ENCODE assay signal across 19 cellular contexts in genomic region chr4:138499627-138500026, GRCh38.
DNase-seq lines count a peak whose midpoint lies in the region; TF ChIP-seq lines count a peak whose summit lies in the region.
"Had no signal": no experiment of that assay in that cellular context is flagged by ENCODE, and none has a peak within 500 bp of the region (broad histone marks: within the 10 kb centered on the region; RNA-seq: fewer than 3 reads in every experiment).

No MANE protein-coding gene starts in this region.

- CTCF ChIA-PET in RWPE1 (lab: Yijun Ruan, JAX), result no interaction called here

- H3K9me3 ChIP-seq in OCI-LY3 (ENCODE audit: insufficient read depth, low read length), result peaks cover 13% of the 10 kb centered on the region; the same call in 1 of the 2 replicates
- H3K9me3 ChIP-seq in osteoblast (ENCODE audit: low read depth, low read length), result no peaks in the 10 kb centered on the region
- H3K9me3 ChIP-seq: BE2C, SJCRH30 had no signal

- no peaks in the 10 kb centered on the region for H3K79me1 ChIP-seq in mesendoderm (ENCODE audit: low read length)

- H4K20me1 ChIP-seq in OCI-LY3 (ENCODE audit: insufficient read depth, low read length) (no peaks in the 10 kb centered on the region), osteoblast (ENCODE audit: insufficient read depth, low read length) (no peaks in the 10 kb centered on the region)

- H3K4me1 ChIP-seq in OCI-LY3 (ENCODE audit: low read length), result 0 out of 2 replicates have a peak, but pooled peaks cover 6% of the 10 kb centered on the region
- H3K4me1 ChIP-seq in mesendoderm (ENCODE audit: control insufficient read depth, low read depth, low read length), result no peaks in the 10 kb centered on the region
- no peaks in the 10 kb centered on the region for H3K4me1 ChIP-seq in osteoblast (ENCODE audit: insufficient read depth, low read length)
- H3K4me1 ChIP-seq: BE2C, SJCRH30 had no signal

- WGBS in mesendoderm (ENCODE audit: extremely low coverage, insufficient coverage, low lambda C conversion rate), result no CpG with 5 or more reads among the region's 2 CpGs

- H3K9ac ChIP-seq in OCI-LY3 (ENCODE audit: low read length) (no peak overlapping the region), mesendoderm (ENCODE audit: low read length) (no peak overlapping the region)

- no peak overlapping the region for H2BK5ac ChIP-seq in mesendoderm (ENCODE audit: low read length)

- H3K4ac ChIP-seq in mesendoderm (ENCODE audit: low read depth, low read length), result no peak overlapping the region

- H3K27ac ChIP-seq in OCI-LY3 (ENCODE audit: low read length) (no peak overlapping the region), mesendoderm (ENCODE audit: low read depth, low read length) (no peak overlapping the region), osteoblast (ENCODE audit: low read depth, low read length) (no peak overlapping the region), RWPE1 (no peak overlapping the region)
- H3K27ac ChIP-seq: 22Rv1, SJCRH30 had no signal

- H3K56ac ChIP-seq in mesendoderm (ENCODE audit: low read length), result no peak overlapping the region

- no peak overlapping the region for H3K18ac ChIP-seq in mesendoderm (ENCODE audit: low read length)

- no peak overlapping the region for H2AFZ ChIP-seq in OCI-LY3 (ENCODE audit: low read depth, low read length)
- H2AFZ ChIP-seq in osteoblast (ENCODE audit: low read length), result no peak overlapping the region

- no peak overlapping the region for H2BK120ac ChIP-seq in mesendoderm (ENCODE audit: low read depth, low read length)

- DNase-seq in DMS53 (lab: John Stamatoyannopoulos, UW), result peak; percentile 52
- DNase-seq in DMS53 treated with DMSO at 0.1 percent for 48 hours (lab: John Stamatoyannopoulos, UW; ENCODE audit: unreplicated experiment), result no peak
- DNase-seq in Jurkat, Clone E6-1 (ENCODE audit: low read depth, low spot score), result peak; percentile 4
- DNase-seq in mesendoderm, result peak; percentile 10
- DNase-seq in osteoblast (ENCODE audit: insufficient read length, low spot score, missing footprints), result no peak
- no peak for DNase-seq in RWPE1 (ENCODE audit: low spot score)
- no peak for DNase-seq in AG08396 (ENCODE audit: low spot score)
- DNase-seq: BE2C; CD8-positive, alpha-beta T cell; IMR-90; NCI-H1417; NCI-H2081; NCI-H2227 treated with DMSO at 0.1 percent for 48 hours; NCI-H526; PC-3; SJCRH30; SW 1271 had no signal

- no peak overlapping the region for H4K5ac ChIP-seq in mesendoderm (ENCODE audit: low read length)

- no peak overlapping the region for H2BK15ac ChIP-seq in mesendoderm (replicated peaks; ENCODE audit: low read depth)

- H3K36me3 ChIP-seq in OCI-LY3 (replicated peaks; ENCODE audit: low read depth, low read length) (no peaks in the 10 kb centered on the region), mesendoderm (ENCODE audit: control insufficient read depth, insufficient read depth, low read length) (no peaks in the 10 kb centered on the region), osteoblast (ENCODE audit: insufficient read depth, low read length) (no peaks in the 10 kb centered on the region)
- H3K36me3 ChIP-seq: BE2C, SJCRH30 had no signal

- no peak overlapping the region for H4K8ac ChIP-seq in mesendoderm (ENCODE audit: low read depth, low read length)

- peak; percentile 29; the same call in 1 of the 2 replicates for TF ChIP-seq CTCF in OCI-LY3 (IDR thresholded peaks at IDR 0.05; ENCODE audit: low read depth, low read length)
- no peak for TF ChIP-seq CTCF in osteoblast (IDR thresholded peaks at IDR 0.05; ENCODE audit: extremely low read depth, low read depth, low read length)
- no peak for TF ChIP-seq CTCF in RWPE1 (conservative IDR thresholded peaks at IDR 0.05; ENCODE audit: low read depth)

- H3K27me3 ChIP-seq in OCI-LY3 (ENCODE audit: low read depth, low read length), result no peaks in the 10 kb centered on the region
- H3K27me3 ChIP-seq in mesendoderm (ENCODE audit: insufficient read depth, low read length, poor library complexity), result no peaks in the 10 kb centered on the region
- H3K27me3 ChIP-seq in osteoblast (ENCODE audit: insufficient read depth, low read length), result no peaks in the 10 kb centered on the region
- H3K27me3 ChIP-seq: BE2C, SJCRH30 had no signal

- POLR2A ChIA-PET in RWPE1 (lab: Yijun Ruan, JAX; ENCODE audit: low non-redundant PET), result no interaction called here

- H3K4me2 ChIP-seq in OCI-LY3 (ENCODE audit: low read length), result no peak overlapping the region
- H3K4me2 ChIP-seq in mesendoderm (ENCODE audit: low read length), result no peak overlapping the region
- H3K4me2 ChIP-seq in osteoblast (ENCODE audit: insufficient read depth, low read length), result no peak overlapping the region

- no peak overlapping the region for H3K23ac ChIP-seq in mesendoderm (ENCODE audit: low read length)

- H2AK5ac ChIP-seq in mesendoderm (ENCODE audit: low read length), result no peak overlapping the region

- no peak overlapping the region for H3K4me3 ChIP-seq in Jurkat, Clone E6-1 (ENCODE audit: low read length)
- H3K4me3 ChIP-seq in OCI-LY3 (ENCODE audit: low read length) (no peak overlapping the region), mesendoderm (ENCODE audit: low read length) (no peak overlapping the region), osteoblast (ENCODE audit: insufficient read depth, low read length) (no peak overlapping the region)
- H3K4me3 ChIP-seq: SJCRH30 had no signal

- no peaks in the 10 kb centered on the region for H3K79me2 ChIP-seq in OCI-LY3 (ENCODE audit: low read length)
- no peaks in the 10 kb centered on the region for H3K79me2 ChIP-seq in mesendoderm (ENCODE audit: control insufficient read depth, insufficient read depth, low read length)
- H3K79me2 ChIP-seq in osteoblast (ENCODE audit: insufficient read depth, low read length), result no peaks in the 10 kb centered on the region

Comparison
In these comparisons a context has a peak if more than half of its experiments do, and no peak if none do; other contexts are left out.
1. DNase-seq: peak in DMS53 (single experiment), Jurkat, Clone E6-1 (single experiment) and mesendoderm (single experiment); none in DMS53 treated with DMSO at 0.1 percent for 48 hours (single experiment), osteoblast (single experiment), RWPE1 (single experiment) and AG08396 (single experiment).